Comparison of ENCODE assay signal across 22 cellular contexts in the genomic region with DNA sequence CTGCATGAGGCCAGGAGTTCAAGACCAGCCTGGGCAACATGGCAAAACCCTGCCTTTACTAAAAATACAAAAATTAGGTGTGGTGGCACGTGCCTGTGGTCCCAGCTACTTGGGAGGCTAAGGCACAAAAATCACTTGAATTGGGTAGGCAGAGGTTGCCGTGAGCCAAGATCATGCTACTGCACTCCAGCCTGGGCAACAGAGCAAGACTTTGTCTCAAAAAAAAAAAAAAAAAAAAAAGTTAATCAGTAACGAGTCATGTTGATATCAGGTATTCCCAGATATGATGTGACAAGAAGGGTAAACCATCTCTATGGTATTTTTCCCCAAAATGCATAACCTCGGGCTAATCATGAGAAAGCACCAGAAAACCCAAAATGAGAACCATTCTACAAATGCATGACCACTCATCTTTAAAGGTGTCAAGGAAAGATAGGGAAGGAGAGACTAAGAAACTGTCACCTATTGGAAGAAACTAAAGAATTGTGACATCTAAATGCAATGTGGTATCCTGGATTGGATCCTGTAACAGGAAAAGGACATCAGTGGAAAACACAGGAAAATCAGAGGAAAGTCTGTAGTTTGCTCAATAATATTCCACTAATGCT.
"Had no signal": no experiment of that assay in that cellular context is flagged by ENCODE, and none has a peak within 500 bp of the region (broad histone marks: within the 10 kb centered on the region; RNA-seq: fewer than 3 reads in every experiment).

No MANE protein-coding gene starts in this region.

- H3K27me3 Mint-ChIP-seq: activated CD4-positive, alpha-beta T cell treated with anti-CD3 and anti-CD28 coated beads, Interleukin-2, amount 10 ng/mL, durations not matched to agents 7 days and 5 days; activated naive CD8-positive, alpha-beta T cell; central memory CD8-positive, alpha-beta T cell; naive B cell; T-helper 17 cell had no signal

- H3K9me3 ChIP-seq: ovary, testis had no signal

- H3K27ac ChIP-seq: brain microvascular endothelial cell, epithelial cell of prostate, ovary, skin epidermis had no signal

- H3K27me3 ChIP-seq: brain microvascular endothelial cell, ovary, testis had no signal

- H3K9me3 Mint-ChIP-seq: activated CD4-positive, alpha-beta T cell treated with anti-CD3 and anti-CD28 coated beads, Interleukin-2, amount 10 ng/mL, durations not matched to agents 7 days and 5 days; activated T-cell treated with anti-CD3 and anti-CD28 coated beads, Interleukin-2, amount 50 U/mL, for 72 hours; central memory CD8-positive, alpha-beta T cell; WTC11 had no signal

- H3K27ac Mint-ChIP-seq: activated CD4-positive, alpha-beta T cell treated with anti-CD3 and anti-CD28 coated beads, Interleukin-2, amount 10 ng/mL, durations not matched to agents 7 days and 5 days; activated naive CD8-positive, alpha-beta T cell; activated T-cell treated with anti-CD3 and anti-CD28 coated beads, Interleukin-2, amount 50 U/mL, for 72 hours; T-helper 17 cell had no signal

- DNase-seq: activated CD4-positive, alpha-beta T cell treated with anti-CD3 and anti-CD28 coated beads, Interleukin-2, amount 10 ng/mL, durations not matched to agents 7 days and 5 days; activated CD8-positive, alpha-beta memory T cell treated with anti-CD3 and anti-CD28 coated beads, Interleukin-2, amount 50 U/mL, for 48 hours; activated gamma-delta T cell; activated T-cell treated with anti-CD3 and anti-CD28 coated beads, Interleukin-2, amount 50 U/mL, for 72 hours; amygdala; brain microvascular endothelial cell; effector memory CD4-positive, alpha-beta T cell; left colon; mammary epithelial cell; naive B cell; ovary; stimulated activated naive CD8-positive, alpha-beta T cell treated with anti-CD3 and anti-CD28 coated beads, Interleukin-15, Interleukin-2, amounts not matched to agents 100 U/mL and 50 U/mL, for 24 hours; T-helper 17 cell; testis had no signal

- H3K36me3 ChIP-seq: ovary had no signal

- H3K4me3 Mint-ChIP-seq: activated CD4-positive, alpha-beta T cell treated with anti-CD3 and anti-CD28 coated beads, Interleukin-2, amount 10 ng/mL, durations not matched to agents 7 days and 5 days; activated naive CD8-positive, alpha-beta T cell; activated T-cell treated with anti-CD3 and anti-CD28 coated beads, Interleukin-2, amount 50 U/mL, for 72 hours; central memory CD8-positive, alpha-beta T cell; naive B cell; T-helper 17 cell; WTC11 had no signal

- FAIRE-seq: islet of Langerhans, TTC549, urothelium cell line had no signal

- ATAC-seq: activated T-cell treated with anti-CD3 and anti-CD28 coated beads, Interleukin-2, amount 50 U/mL, for 72 hours; left colon; stimulated activated naive CD8-positive, alpha-beta T cell treated with anti-CD3 and anti-CD28 coated beads, Interleukin-15, Interleukin-2, amounts not matched to agents 100 U/mL and 50 U/mL, for 24 hours; T-helper 17 cell; WTC11 had no signal

- H3K4me3 ChIP-seq: ovary, skin epidermis, testis had no signal
